Comparison of ENCODE assay signal across 8 cellular contexts in the genomic region with DNA sequence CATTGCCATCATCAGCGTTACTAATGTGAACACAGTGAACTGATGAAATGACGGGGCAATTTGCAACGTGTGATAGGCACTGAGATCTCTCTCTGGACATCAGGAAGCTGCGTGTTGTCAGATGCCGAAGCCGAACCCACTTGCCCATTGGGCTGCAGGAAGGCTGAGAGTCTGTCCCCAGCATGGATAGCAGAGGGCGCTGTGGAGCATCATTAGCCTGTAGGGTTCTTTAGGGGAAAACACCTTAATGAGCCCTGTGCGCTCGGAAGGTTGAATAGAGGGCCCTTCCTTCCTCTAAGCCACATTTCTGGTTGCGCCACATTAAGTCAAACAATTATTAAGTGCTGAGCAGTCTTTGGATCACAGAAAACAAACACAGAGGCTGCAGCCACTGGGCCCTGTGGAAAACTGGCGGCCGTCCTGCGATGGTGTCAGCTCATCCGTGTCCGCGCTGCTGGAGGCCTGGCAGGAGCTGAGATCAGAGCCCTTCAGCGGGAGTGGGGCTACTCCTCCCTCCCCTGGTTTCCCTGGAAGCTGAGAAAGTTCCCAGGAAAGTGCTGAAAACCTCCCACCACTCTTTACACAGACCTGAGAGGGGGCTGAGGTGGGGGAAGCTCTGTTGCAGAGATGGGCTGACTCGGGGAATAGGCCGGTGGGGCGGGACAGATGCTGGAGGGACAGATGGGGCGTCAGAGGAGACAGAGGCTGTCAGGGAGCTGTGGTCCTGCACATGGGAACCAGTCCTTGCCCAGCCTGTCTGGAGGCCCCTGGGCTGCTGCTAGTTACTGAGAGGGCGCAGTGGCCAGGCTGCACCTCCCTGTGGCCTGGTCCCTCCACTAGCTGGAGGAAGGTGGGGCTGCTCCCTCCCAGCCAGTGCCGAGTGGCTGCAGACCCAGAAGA. TPM values are rescaled to one million over a fixed set of nuclear protein-coding genes. Genes with fewer than 3 reads are reported as not detected.
DNase-seq lines count a peak whose midpoint lies in the region; ATAC-seq, FAIRE-seq and TF ChIP-seq lines count a peak whose summit lies in the region.

No MANE protein-coding gene starts in this region.

- H3K56ac ChIP-seq in H1 (replicated peaks; ENCODE audit: insufficient read length, low read depth, low read length): no peak overlapping the region

- peaks cover 0 to 13% (median 4%) of the 10 kb centered on the region in 4 experiments; a peak in 6 of 7 replicates for H3K4me1 ChIP-seq in H1 (replicated peaks in 1 of 4; ENCODE audit: control insufficient read depth in 3 of 4, insufficient read depth in 4 of 4, low read length in 3 of 4)

- TF ChIP-seq CTCF in HFFc6 (IDR thresholded peaks at IDR 0.05) (peak; percentile 13; the same call in 1 of the 2 replicates), H1 (IDR thresholded peaks at IDR 0.05; ENCODE audit: control extremely low read depth in 1 of 3, insufficient read depth in 1 of 3, low read depth in 1 of 3, low read length in 3 of 3) (peak; percentile 86 to 94 (median 89))

- H4K5ac ChIP-seq in H1 (ENCODE audit: insufficient read length, low read depth, low read length): no peak overlapping the region

- no peak overlapping the region for H3K27ac Mint-ChIP-seq in HFFc6

- H3K27ac ChIP-seq in H1 (ENCODE audit: low read depth, low read length): no peak overlapping the region

- H3K27me3 Mint-ChIP-seq in HFFc6 (ENCODE audit: insufficient read depth): no peaks in the 10 kb centered on the region; the same call in 1 of the 2 replicates

- no peak overlapping the region for H3K4me3 Mint-ChIP-seq in HFFc6

- H4K20me1 ChIP-seq in H1 (replicated peaks in 1 of 2; ENCODE audit: control insufficient read depth in 1 of 2, insufficient read depth in 2 of 2, low read length in 2 of 2): no peaks in the 10 kb centered on the region

- no peaks in the 10 kb centered on the region for H3K9me3 ChIP-seq in H1 (ENCODE audit: insufficient read depth in 2 of 2, low read depth in 1 of 2, low read length in 1 of 2)

- H2BK12ac ChIP-seq in H1 (ENCODE audit: low read depth, low read length): peak overlapping the region; percentile 77; the same call in 1 of the 2 replicates

- no peak overlapping the region for H3K4ac ChIP-seq in H1 (replicated peaks; ENCODE audit: insufficient read length, low read depth, low read length)

- H2BK20ac ChIP-seq in H1 (ENCODE audit: low read length): 0 out of 2 replicates have a peak overlapping the region, but pooled peaks have one; percentile 57

- TF ChIP-seq EP300 in H1 (IDR thresholded peaks at IDR 0.05; ENCODE audit: borderline replicate concordance in 1 of 2, low read depth in 2 of 2, low read length in 2 of 2): no peak

- DNase-seq in AG20443 (ENCODE audit: low spot score): peak; percentile 54
- no peak for DNase-seq in HFFc6
- DNase-seq in NCI-H774 (lab: John Stamatoyannopoulos, UW): peak; percentile 69
- DNase-seq in activated CD8-positive, alpha-beta memory T cell treated with anti-CD3 and anti-CD28 coated beads for 1 hour (ENCODE audit: extremely low read depth in 1 of 2, low read depth in 1 of 2): peak; percentile 67 to 75
- peak; percentile 54 to 89 for DNase-seq in H1 (ENCODE audit: low read depth in 1 of 2, low spot score in 2 of 2)
- peak; percentile 6 for DNase-seq in middle frontal gyrus (ENCODE audit: extremely low spot score, low spot score)
- DNase-seq in stimulated activated CD8-positive, alpha-beta memory T cell treated with anti-CD3 and anti-CD28 coated beads, Interleukin-4, amount 100 ng/mL, for 24 hours (ENCODE audit: low read depth): peak; percentile 63

- peak overlapping the region; percentile 35; the same call in 1 of the 2 replicates for H2BK5ac ChIP-seq in H1 (ENCODE audit: low read depth, low read length)

- no peak for TF ChIP-seq POLR2A in H1 (IDR thresholded peaks at IDR 0.05; ENCODE audit: control extremely low read depth in 1 of 2, low read depth in 2 of 2, low read length in 2 of 2)

- WGBS in H1 (ENCODE audit: extremely low coverage in 1 of 2, insufficient coverage in 1 of 2, insufficient read length in 1 of 2, insufficient replicate concordance in 2 of 2, low coverage in 1 of 2, low lambda C conversion rate in 2 of 2, missing lambda C conversion rate in 1 of 2), 2 experiments: 65% methylated on average over 23 of the region's 23 CpGs; no CpG with 5 or more reads in 1 of the 2 experiments

- H2BK120ac ChIP-seq in H1 (replicated peaks; ENCODE audit: low read depth, low read length): no peak overlapping the region

- peak overlapping the region; percentile 53; the same call in 1 of the 2 replicates for H4K8ac ChIP-seq in H1 (ENCODE audit: extremely low read depth, insufficient read depth, low read length)

- H3K4me2 ChIP-seq in H1 (ENCODE audit: insufficient read depth in 1 of 2, low read depth in 2 of 2, low read length in 2 of 2): 0 out of 4 replicates have a peak overlapping the region, but pooled peaks of 1 of the 2 experiments have one; percentile 1

- POLR2A ChIA-PET in H1 (lab: Charles Lee; ENCODE audit: partially characterized antibody): interaction anchor here (0.6 to 1.7 kb wide), 4 partner anchors 24 to 176 kb away, joined by 3 to 4 read pairs (median 3); no protein-coding TSS in a partner anchor

- no peak overlapping the region for H3K14ac ChIP-seq in H1 (ENCODE audit: insufficient read length)

- H3K23ac ChIP-seq in H1 (ENCODE audit: insufficient read length): no peak overlapping the region

- CTCF ChIA-PET in H1 (lab: Charles Lee; ENCODE audit: partially characterized antibody): interaction anchor here (0.7 to 11.6 kb wide), 39 partner anchors 8 to 221 kb away, joined by 3 to 137 read pairs (median 5); partner anchors contain the start of genes TFF1, TFF3 and UBASH3A

- no peaks in the 10 kb centered on the region for H3K27me3 ChIP-seq in H1 (replicated peaks in 1 of 4; ENCODE audit: control insufficient read depth in 3 of 4, extremely low read depth in 1 of 4, insufficient read depth in 3 of 4, low read length in 3 of 4)

- no peak overlapping the region for H3K9ac ChIP-seq in H1 (replicated peaks in 1 of 4; ENCODE audit: extremely low read depth in 1 of 4, low read depth in 3 of 4, low read length in 3 of 4)

- peaks cover 54% of the 10 kb centered on the region for H3K9me3 Mint-ChIP-seq in HFFc6

- peak overlapping the region; percentile 52; the same call in 1 of the 2 replicates for H3K18ac ChIP-seq in H1 (ENCODE audit: extremely low read depth, low read length)

- no peaks in the 10 kb centered on the region for H3K4me1 Mint-ChIP-seq in HFFc6 (ENCODE audit: low read depth)

- H3K4me3 ChIP-seq in H1 (ENCODE audit: extremely low read depth in 1 of 4, insufficient read depth in 2 of 4, low read depth in 3 of 4, low read length in 4 of 4): no peak overlapping the region

- H3K79me2 ChIP-seq in H1 (ENCODE audit: control insufficient read depth in 1 of 2, insufficient read depth in 2 of 2, low read length in 2 of 2): no peaks in the 10 kb centered on the region

- H4K91ac ChIP-seq in H1 (replicated peaks; ENCODE audit: insufficient read length, low read length): peak overlapping the region; percentile 29

- peak; percentile 93 for FAIRE-seq in H1 (lab: Jason Lieb, UNC)

- peak overlapping the region; percentile 87 for H2AFZ ChIP-seq in H1 (ENCODE audit: low read length)

- ATAC-seq in GM21529 (IDR thresholded peaks at IDR 0.05; ENCODE audit: unreplicated experiment): no peak

- H3K79me1 ChIP-seq in H1 (ENCODE audit: low read depth, low read length): no peaks in the 10 kb centered on the region

- peaks cover 3% of the 10 kb centered on the region; the same call in 1 of the 2 replicates for H3K36me3 Mint-ChIP-seq in HFFc6 (ENCODE audit: low read depth)

- no peaks in the 10 kb centered on the region for H3K36me3 ChIP-seq in H1 (ENCODE audit: control insufficient read depth in 2 of 4, insufficient read depth in 4 of 4, low read length in 3 of 4)

- TF ChIP-seq RAD21 in H1 (IDR thresholded peaks at IDR 0.05 in 1 of 2, conservative IDR thresholded peaks at IDR 0.05 in 1 of 2; ENCODE audit: low read depth in 2 of 2, low read length in 2 of 2): peak; percentile 71 to 77

- no peaks in the 10 kb centered on the region for H3K23me2 ChIP-seq in H1 (ENCODE audit: low read depth, low read length)

- no peak overlapping the region for H2BK15ac ChIP-seq in H1 (ENCODE audit: low read length)

- H2AK5ac ChIP-seq in H1 (ENCODE audit: low read depth, low read length): no peak overlapping the region

RNA-seq across cellular contexts. Expression of gene TFF2, which starts 12.7 kb away (rescaled TPM):
- total RNA-seq in HFFc6 (2021; fragmentation: NEBNext Ultra II Directional; extraction: Animal tissue kit (Norgen Biotek cat#: 25700)): not detected
- total RNA-seq in H1 (2021; fragmentation: NEBNext Ultra II Directional; extraction: Animal tissue kit (Norgen Biotek cat#: 25700)): not detected in 2 replicates
- not detected in 2 replicates for polyA plus RNA-seq in H1 (2011; rRNA removed)
- polyA plus RNA-seq in H1 (2011; cell fraction: cytosol; rRNA removed): not detected
- polyA plus RNA-seq in H1 (2011; cell fraction: nucleus; rRNA removed): not detected
- polyA plus RNA-seq in H1 (2012, experiment 1 of 2): not detected in 4 replicates
- polyA plus RNA-seq in H1 (2012, experiment 2 of 2): not detected
- not detected for polyA plus RNA-seq in H1 (2013, experiment 1 of 2)
- not detected for polyA plus RNA-seq in H1 (2013, experiment 2 of 2)
- not detected in 2 replicates for polyA minus RNA-seq in H1 (2011; rRNA and poly(A)+ RNA removed)
- polyA minus RNA-seq in H1 (2011; cell fraction: cytosol; rRNA and poly(A)+ RNA removed): not detected
- polyA minus RNA-seq in H1 (2011; cell fraction: nucleus; rRNA and poly(A)+ RNA removed): not detected

RNA-seq across cellular contexts. Expression of gene TFF3, which starts 22.9 kb away (rescaled TPM):
- not detected for total RNA-seq in HFFc6 (2021; fragmentation: NEBNext Ultra II Directional; extraction: Animal tissue kit (Norgen Biotek cat#: 25700))
- total RNA-seq in H1 (2021; fragmentation: NEBNext Ultra II Directional; extraction: Animal tissue kit (Norgen Biotek cat#: 25700)): 1.7 TPM in 1 of 2 replicates, not detected in the other
- 4.1 and 6.7 TPM in 2 replicates for polyA plus RNA-seq in H1 (2011; rRNA removed)
- polyA plus RNA-seq in H1 (2011; cell fraction: cytosol; rRNA removed): 2.8 TPM
- polyA plus RNA-seq in H1 (2011; cell fraction: nucleus; rRNA removed): 2.2 TPM
- 1.2 to 4.3 TPM (median 2.0 TPM) in 4 replicates for polyA plus RNA-seq in H1 (2012, experiment 1 of 2)
- 8.3 TPM for polyA plus RNA-seq in H1 (2012, experiment 2 of 2)
- polyA plus RNA-seq in H1 (2013, experiment 1 of 2): 2.6 TPM
- polyA plus RNA-seq in H1 (2013, experiment 2 of 2): 2.0 TPM
- 0.41 TPM in 1 of 2 replicates, not detected in the other for polyA minus RNA-seq in H1 (2011; rRNA and poly(A)+ RNA removed)
- not detected for polyA minus RNA-seq in H1 (2011; cell fraction: cytosol; rRNA and poly(A)+ RNA removed)
- polyA minus RNA-seq in H1 (2011; cell fraction: nucleus; rRNA and poly(A)+ RNA removed): not detected

RNA-seq across cellular contexts. Expression of gene TFF1, which starts 28.3 kb away (rescaled TPM):
- not detected for total RNA-seq in HFFc6 (2021; fragmentation: NEBNext Ultra II Directional; extraction: Animal tissue kit (Norgen Biotek cat#: 25700))
- total RNA-seq in H1 (2021; fragmentation: NEBNext Ultra II Directional; extraction: Animal tissue kit (Norgen Biotek cat#: 25700)): not detected in 2 replicates
- polyA plus RNA-seq in H1 (2011; rRNA removed): not detected in 2 replicates
- polyA plus RNA-seq in H1 (2011; cell fraction: cytosol; rRNA removed): not detected
- not detected for polyA plus RNA-seq in H1 (2011; cell fraction: nucleus; rRNA removed)
- not detected in 4 replicates for polyA plus RNA-seq in H1 (2012, experiment 1 of 2)
- not detected for polyA plus RNA-seq in H1 (2012, experiment 2 of 2)
- polyA plus RNA-seq in H1 (2013, experiment 1 of 2): not detected
- polyA plus RNA-seq in H1 (2013, experiment 2 of 2): not detected
- not detected in 2 replicates for polyA minus RNA-seq in H1 (2011; rRNA and poly(A)+ RNA removed)
- not detected for polyA minus RNA-seq in H1 (2011; cell fraction: cytosol; rRNA and poly(A)+ RNA removed)
- polyA minus RNA-seq in H1 (2011; cell fraction: nucleus; rRNA and poly(A)+ RNA removed): not detected

RNA-seq across cellular contexts. Expression of gene TMPRSS3, which starts 57.8 kb away (rescaled TPM):
- not detected for total RNA-seq in HFFc6 (2021; fragmentation: NEBNext Ultra II Directional; extraction: Animal tissue kit (Norgen Biotek cat#: 25700))
- total RNA-seq in H1 (2021; fragmentation: NEBNext Ultra II Directional; extraction: Animal tissue kit (Norgen Biotek cat#: 25700)): not detected in 2 replicates
- 0.38 and 0.75 TPM in 2 replicates for polyA plus RNA-seq in H1 (2011; rRNA removed)
- polyA plus RNA-seq in H1 (2011; cell fraction: cytosol; rRNA removed): 0.61 TPM
- 0.63 TPM for polyA plus RNA-seq in H1 (2011; cell fraction: nucleus; rRNA removed)
- polyA plus RNA-seq in H1 (2012, experiment 1 of 2): 0.19 to 0.52 TPM (median 0.36 TPM) in 3 of 4 replicates, not detected in the other
- 0.16 TPM for polyA plus RNA-seq in H1 (2012, experiment 2 of 2)
- polyA plus RNA-seq in H1 (2013, experiment 1 of 2): 0.06 TPM
- polyA plus RNA-seq in H1 (2013, experiment 2 of 2): 0.13 TPM
- 0.44 and 0.63 TPM in 2 replicates for polyA minus RNA-seq in H1 (2011; rRNA and poly(A)+ RNA removed)
- polyA minus RNA-seq in H1 (2011; cell fraction: cytosol; rRNA and poly(A)+ RNA removed): not detected
- polyA minus RNA-seq in H1 (2011; cell fraction: nucleus; rRNA and poly(A)+ RNA removed): 1.3 TPM
